Comparison of ENCODE assay signal across 1 cellular context in genomic region chr4:81405900-81406401, GRCh38.
TF ChIP-seq lines count a peak whose summit lies in the region.

No MANE protein-coding gene starts in this region.

TF ChIP-seq in WTC11, 78 proteins besides CTCF, POLR2A, EP300 and RAD21 (continued from another document):
- no peak for TF ChIP-seq ZNF425 (CRISPR knock-in tag; conservative IDR thresholded peaks at IDR 0.05)
- no peak for TF ChIP-seq SMAD3 (CRISPR knock-in tag; IDR thresholded peaks at IDR 0.05; ENCODE audit: borderline replicate concordance)
